ENCODE assay signal across 18 cellular contexts in the genomic region with DNA sequence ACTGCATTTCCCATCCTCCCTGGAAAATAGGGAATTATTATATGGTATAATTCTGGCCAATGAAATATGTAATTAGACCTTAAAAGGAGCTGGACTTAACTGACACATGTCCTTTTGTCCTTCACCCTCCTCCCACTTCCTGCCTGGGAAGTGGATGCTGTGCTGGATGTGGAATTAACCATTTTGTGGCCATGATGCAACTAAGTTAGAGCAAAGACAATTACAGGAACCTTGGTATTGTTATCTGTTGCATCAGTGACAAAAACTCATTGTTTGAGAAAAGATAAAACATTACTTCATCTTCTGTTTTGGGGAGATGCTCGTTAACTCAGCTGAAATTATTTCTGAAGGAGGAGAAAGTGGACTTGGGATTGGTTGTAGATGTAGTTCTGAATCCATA.
"Had no signal": no experiment of that assay in that cellular context is flagged by ENCODE, and none has a peak within 500 bp of the region (broad histone marks: within the 10 kb centered on the region; RNA-seq: fewer than 3 reads in every experiment).

No MANE protein-coding gene starts in this region.

- H3K9me3 Mint-ChIP-seq: activated naive CD8-positive, alpha-beta T cell treated with anti-CD3 and anti-CD28 coated beads for 36 hours; activated T-cell treated with anti-CD3 and anti-CD28 coated beads, Interleukin-2, amount 50 U/mL, for 24 hours; endodermal cell; memory B cell; nephron progenitor cell; stimulated activated naive CD8-positive, alpha-beta T cell treated with anti-CD3 and anti-CD28 coated beads, Interleukin-15, Interleukin-2, amounts not matched to agents 100 ng/mL and 50 ng/mL, for 24 hours had no signal

- H3K27ac Mint-ChIP-seq: activated naive CD8-positive, alpha-beta T cell treated with anti-CD3 and anti-CD28 coated beads for 36 hours; activated T-cell treated with anti-CD3 and anti-CD28 coated beads, Interleukin-2, amount 50 U/mL, for 24 hours; endodermal cell; memory B cell; nephron progenitor cell; stimulated activated naive CD8-positive, alpha-beta T cell treated with anti-CD3 and anti-CD28 coated beads, Interleukin-15, Interleukin-2, amounts not matched to agents 100 ng/mL and 50 ng/mL, for 24 hours had no signal

- ATAC-seq: activated CD4-positive, CD25-positive, alpha-beta regulatory T cell treated with anti-CD3 and anti-CD28 coated beads, Interleukin-2, amount 50 U/mL, for 24 hours; esophagus mucosa; left lung had no signal

- DNase-seq: activated CD4-positive, alpha-beta T cell treated with anti-CD3 and anti-CD28 coated beads, Interleukin-2, amount 50 U/mL, for 4 hours; activated effector memory CD4-positive, alpha-beta T cell treated with anti-CD3 and anti-CD28 coated beads, Interleukin-2, amount 50 U/mL, for 16 hours; activated naive CD8-positive, alpha-beta T cell treated with anti-CD3 and anti-CD28 coated beads for 36 hours; activated T-cell treated with anti-CD3 and anti-CD28 coated beads, Interleukin-2, amount 50 U/mL, for 24 hours; cerebellar nuclear complex; endodermal cell; glutamatergic neuron; islet precursor cell; left lung; nephron progenitor cell; ovary; stimulated activated CD4-positive, alpha-beta T cell treated with anti-CD3 and anti-CD28 coated beads, Interleukin-15, amount 100 ng/mL, for 24 hours; stimulated activated CD4-positive, alpha-beta T cell treated with anti-CD3 and anti-CD28 coated beads, Interleukin-4, amount 100 ng/mL, for 24 hours; T-helper 2 cell had no signal

- H3K27ac ChIP-seq: left lung, ovary had no signal

- H3K27me3 Mint-ChIP-seq: activated naive CD8-positive, alpha-beta T cell treated with anti-CD3 and anti-CD28 coated beads for 36 hours; activated T-cell treated with anti-CD3 and anti-CD28 coated beads, Interleukin-2, amount 50 U/mL, for 24 hours; memory B cell; stimulated activated naive CD8-positive, alpha-beta T cell treated with anti-CD3 and anti-CD28 coated beads, Interleukin-15, Interleukin-2, amounts not matched to agents 100 ng/mL and 50 ng/mL, for 24 hours had no signal

- H3K9me3 ChIP-seq: left lung, ovary had no signal

- H3K36me3 ChIP-seq: left lung, ovary had no signal

- H3K4me3 Mint-ChIP-seq: activated naive CD8-positive, alpha-beta T cell treated with anti-CD3 and anti-CD28 coated beads for 36 hours; activated T-cell treated with anti-CD3 and anti-CD28 coated beads, Interleukin-2, amount 50 U/mL, for 24 hours; endodermal cell; memory B cell; nephron progenitor cell; stimulated activated naive CD8-positive, alpha-beta T cell treated with anti-CD3 and anti-CD28 coated beads, Interleukin-15, Interleukin-2, amounts not matched to agents 100 ng/mL and 50 ng/mL, for 24 hours had no signal

- H3K27me3 ChIP-seq: left lung, ovary had no signal

- H3K4me1 Mint-ChIP-seq: activated naive CD8-positive, alpha-beta T cell treated with anti-CD3 and anti-CD28 coated beads for 36 hours had no signal

- H3K4me1 ChIP-seq: left lung had no signal

- H3K4me3 ChIP-seq: left lung, ovary had no signal
